9 cellular contexts compared by ENCODE assay signal in the genomic region with DNA sequence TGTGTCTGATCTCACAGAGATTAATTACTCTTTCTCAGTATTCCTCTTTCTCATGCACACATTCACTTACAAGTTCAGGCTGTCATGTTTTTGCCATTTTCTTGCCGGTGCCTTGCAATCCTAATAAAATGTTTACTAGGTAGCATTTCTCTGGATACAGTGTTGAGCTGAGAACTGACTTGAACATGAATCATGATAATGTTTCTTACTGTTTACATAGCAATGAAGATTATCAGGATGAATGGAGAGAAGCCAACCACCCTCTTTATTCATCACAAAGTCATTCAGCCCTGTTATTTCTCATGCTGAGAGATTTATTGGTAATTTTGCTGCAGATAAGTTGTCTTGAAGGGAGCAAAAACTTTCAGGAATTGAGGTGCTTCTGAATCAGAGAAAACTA.
DNase-seq lines count a peak whose midpoint lies in the region; ATAC-seq lines count a peak whose summit lies in the region.
"Had no signal": no experiment of that assay in that cellular context is flagged by ENCODE, and none has a peak within 500 bp of the region (broad histone marks: within the 10 kb centered on the region; RNA-seq: fewer than 3 reads in every experiment).

No MANE protein-coding gene starts in this region.

- peak overlapping the region; percentile 96 for H3K27ac ChIP-seq in epithelial cell of prostate
- peak overlapping the region; percentile 28 for H3K27ac ChIP-seq in trophoblast cell (ENCODE audit: low read depth, low read length)

- no peak overlapping the region for H2BK12ac ChIP-seq in trophoblast cell (ENCODE audit: low read length)

- WGBS in trophoblast cell (ENCODE audit: extremely low coverage, insufficient coverage, insufficient read length), result no CpG with 5 or more reads among the region's 1 CpG

- H4K12ac ChIP-seq in trophoblast cell (ENCODE audit: low read depth, low read length), result no peak overlapping the region

- no peak overlapping the region for H4K8ac ChIP-seq in trophoblast cell (ENCODE audit: low read depth, low read length)

- no peak overlapping the region for H3K4me2 ChIP-seq in trophoblast cell (ENCODE audit: low read length)

- H2BK5ac ChIP-seq in trophoblast cell (ENCODE audit: low read depth, low read length, poor library complexity), result no peak overlapping the region

- H3K9ac ChIP-seq in trophoblast cell (ENCODE audit: low read length), result no peak overlapping the region

- H3K27me3 ChIP-seq in trophoblast cell (ENCODE audit: insufficient read depth, low read length), result no peaks in the 10 kb centered on the region

- H3K4me1 ChIP-seq in trophoblast cell (ENCODE audit: control insufficient read depth in 1 of 2, insufficient read depth in 2 of 2, low read length in 2 of 2), result peaks cover 14 to 23% of the 10 kb centered on the region in 2 experiments

- no peak overlapping the region for H3K4ac ChIP-seq in trophoblast cell (ENCODE audit: low read depth, low read length)

- no peaks in the 10 kb centered on the region for H3K36me3 ChIP-seq in trophoblast cell (ENCODE audit: control insufficient read depth in 1 of 2, insufficient read depth in 2 of 2, low read length in 2 of 2)

- no peak overlapping the region for H3K23ac ChIP-seq in trophoblast cell (ENCODE audit: low read length)

- no peak overlapping the region for H3K4me3 ChIP-seq in trophoblast cell (ENCODE audit: low read depth, low read length)

- DNase-seq in Daoy (ENCODE audit: low read depth), result peak; percentile 77
- DNase-seq in NCI-H2227 (lab: John Stamatoyannopoulos, UW; ENCODE audit: unreplicated experiment), result peak; percentile 36
- DNase-seq in epithelial cell of prostate (ENCODE audit: low read depth, low spot score), result peak; percentile 86
- peak; percentile 62 to 83 for DNase-seq in trophoblast cell
- no peak for DNase-seq in effector CD8-positive, alpha-beta T cell (lab: John Stamatoyannopoulos, UW)
- DNase-seq in NCI-H345 treated with DMSO at 0.1 percent for 48 hours (lab: John Stamatoyannopoulos, UW; ENCODE audit: unreplicated experiment), result no peak
- DNase-seq: natural killer cell had no signal

- H3K79me1 ChIP-seq in trophoblast cell (ENCODE audit: low read length), result peaks cover 21% of the 10 kb centered on the region

- no peak overlapping the region for H3K14ac ChIP-seq in trophoblast cell (ENCODE audit: low read length)

- ATAC-seq in HG03354 (IDR thresholded peaks at IDR 0.05; ENCODE audit: poor library complexity, severe bottlenecking, unreplicated experiment), result no peak
- no peak for ATAC-seq in HG02884 (IDR thresholded peaks at IDR 0.05; ENCODE audit: unreplicated experiment)
- ATAC-seq: natural killer cell had no signal

- H3K18ac ChIP-seq in trophoblast cell (ENCODE audit: low read length), result no peak overlapping the region

- no peaks in the 10 kb centered on the region for H3K79me2 ChIP-seq in trophoblast cell (ENCODE audit: control insufficient read depth, insufficient read depth, low read length, poor library complexity)

- no peak overlapping the region for H4K91ac ChIP-seq in trophoblast cell (ENCODE audit: low read depth, low read length)

- no peak overlapping the region for H2BK120ac ChIP-seq in trophoblast cell (ENCODE audit: insufficient read depth, low read length, poor library complexity)

- H2AFZ ChIP-seq in trophoblast cell (ENCODE audit: insufficient read depth, low read length, poor library complexity), result no peak overlapping the region

- no peaks in the 10 kb centered on the region for H3K9me3 ChIP-seq in trophoblast cell (ENCODE audit: insufficient read depth, low read depth, low read length)

- no peak overlapping the region for H2AK5ac ChIP-seq in trophoblast cell (ENCODE audit: low read length)

Comparison
In these comparisons a context has a peak if more than half of its experiments do, and no peak if none do; other contexts are left out.
1. DNase-seq: peak in Daoy (single experiment), NCI-H2227 (single experiment), epithelial cell of prostate (single experiment) and trophoblast cell (2 of 2); none in effector CD8-positive, alpha-beta T cell (single experiment) and NCI-H345 treated with DMSO at 0.1 percent for 48 hours (single experiment).